In genomic region chr11:122888162-122888561, GRCh38 we compare ENCODE assay signal across 32 cellular contexts. TPM values are rescaled to one million over a fixed set of nuclear protein-coding genes. Genes with fewer than 3 reads are reported as not detected.
"Had no signal": no experiment of that assay in that cellular context is flagged by ENCODE, and none has a peak within 500 bp of the region (broad histone marks: within the 10 kb centered on the region; RNA-seq: fewer than 3 reads in every experiment).

No MANE protein-coding gene starts in this region.

- H3K36me3 ChIP-seq: neutrophil, suprapubic skin, transverse colon, upper lobe of right lung, uterus had no signal

- H3K9me3 ChIP-seq: neutrophil, psoas muscle, spleen, suprapubic skin, testis, tibial artery, transverse colon, upper lobe of right lung, uterus had no signal

- H3K4me1 ChIP-seq: parathyroid adenoma, psoas muscle, suprapubic skin, uterus had no signal

- H3K4me3 ChIP-seq: psoas muscle, skin epidermis, smooth muscle cell, spleen, suprapubic skin, testis, tibial artery, transverse colon, upper lobe of right lung, uterus had no signal

- H3K27me3 ChIP-seq: spleen, suprapubic skin, testis, tibial artery, transverse colon, upper lobe of right lung, uterus had no signal

- DNase-seq: naive thymus-derived CD4-positive, alpha-beta T cell; natural killer cell; nucleus accumbens; posterior cingulate gyrus; psoas muscle; right cardiac atrium; spleen; stimulated activated CD4-positive, alpha-beta T cell treated with anti-CD3 and anti-CD28 coated beads, Interleukin-12 subunit alpha, Interleukin-12 subunit beta, amount 100 ng/mL, for 4 hours; stimulated activated CD4-positive, alpha-beta T cell treated with anti-CD3 and anti-CD28 coated beads, Interleukin-1b, Interleukin-23, amount 100 ng/mL, for 48 hours; stimulated activated CD4-positive, alpha-beta T cell treated with anti-CD3 and anti-CD28 coated beads, Interleukin-4, amount 100 ng/mL, for 1 hour; stimulated activated CD4-positive, alpha-beta T cell treated with anti-CD3 and anti-CD28 coated beads, Interleukin-4, amount 100 ng/mL, for 4 hours; stimulated activated CD8-positive, alpha-beta memory T cell treated with anti-CD3 and anti-CD28 coated beads, Interleukin-4, amount 100 ng/mL, for 48 hours; stimulated activated naive CD4-positive, alpha-beta T cell; stimulated activated naive CD8-positive, alpha-beta T cell treated with anti-CD3 and anti-CD28 coated beads, Interleukin-15, amount 100 ng/mL, for 72 hours; stimulated activated naive CD8-positive, alpha-beta T cell treated with anti-CD3 and anti-CD28 coated beads, Interleukin-15, Interleukin-2, amounts not matched to agents 100 U/mL and 50 U/mL, for 24 hours; substantia nigra; testis; tibial artery; transverse colon; upper lobe of right lung; uterus had no signal

- H3K27ac ChIP-seq: neutrophil, parathyroid adenoma, psoas muscle, skin epidermis, spleen, suprapubic skin, testis, tibial artery, transverse colon, upper lobe of right lung, uterus had no signal

- H3K4me2 ChIP-seq: smooth muscle cell had no signal

- ATAC-seq: naive thymus-derived CD4-positive, alpha-beta T cell; natural killer cell; psoas muscle; right cardiac atrium; sciatic nerve; stimulated activated memory B cell treated with anti-CD40 and anti-IgM and Interleukin-4, amounts not matched to agents 10 μg/mL and 1 μg/mL and 100 μg/mL, for 72 hours; stimulated activated naive CD8-positive, alpha-beta T cell treated with anti-CD3 and anti-CD28 coated beads, Interleukin-15, amount 100 ng/mL, for 72 hours; stimulated activated naive CD8-positive, alpha-beta T cell treated with anti-CD3 and anti-CD28 coated beads, Interleukin-15, Interleukin-2, amounts not matched to agents 100 U/mL and 50 U/mL, for 24 hours; upper lobe of right lung had no signal

- H3K79me2 ChIP-seq: parathyroid adenoma had no signal

- H2AFZ ChIP-seq: parathyroid adenoma had no signal

- H3K9ac ChIP-seq: parathyroid adenoma had no signal

RNA-seq across cellular contexts. Expression of gene CRTAM, which starts 49.9 kb away (rescaled TPM):
- total RNA-seq: neural crest cell, osteocyte, progenitor cell of endocrine pancreas, renal cortical epithelial cell, smooth muscle cell had no signal
- polyA plus RNA-seq: right cardiac atrium, smooth muscle cell had no signal
